In the genomic region with DNA sequence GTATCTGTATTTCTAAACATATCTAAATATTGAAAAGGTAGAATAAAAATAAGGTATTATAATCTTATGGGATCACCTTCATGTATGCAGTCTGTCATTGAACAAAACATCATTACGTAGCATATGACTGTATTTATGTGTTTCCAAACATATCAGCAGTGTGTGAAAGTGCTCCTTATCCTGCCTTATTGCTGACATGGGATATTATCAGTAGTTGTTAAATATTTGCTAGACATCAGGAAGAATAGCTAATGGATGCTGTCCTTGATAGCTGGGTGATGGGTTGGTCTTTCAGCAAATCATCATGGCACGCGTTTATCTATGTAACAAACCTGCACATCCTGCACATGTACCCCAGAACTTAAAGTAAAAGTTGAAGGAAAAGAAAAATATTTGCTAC, we compare ENCODE assay signal across 2 cellular contexts.
TF ChIP-seq lines count a peak whose summit lies in the region.

No MANE protein-coding gene starts in this region.

TF ChIP-seq in A549, 52 proteins besides CTCF, POLR2A, EP300 and RAD21 (continued from another document):
- TF ChIP-seq, protein P1, sequence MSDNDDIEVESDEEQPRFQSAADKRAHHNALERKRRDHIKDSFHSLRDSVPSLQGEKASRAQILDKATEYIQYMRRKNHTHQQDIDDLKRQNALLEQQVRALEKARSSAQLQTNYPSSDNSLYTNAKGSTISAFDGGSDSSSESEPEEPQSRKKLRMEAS (IDR thresholded peaks at IDR 0.05): no peak
- no peak for TF ChIP-seq NFE2L2 (conservative IDR thresholded peaks at IDR 0.05; ENCODE audit: low read length)

TF ChIP-seq in K562, 482 proteins besides CTCF, POLR2A, EP300 and RAD21 (continued from another document):
- TF ChIP-seq, protein P2, sequence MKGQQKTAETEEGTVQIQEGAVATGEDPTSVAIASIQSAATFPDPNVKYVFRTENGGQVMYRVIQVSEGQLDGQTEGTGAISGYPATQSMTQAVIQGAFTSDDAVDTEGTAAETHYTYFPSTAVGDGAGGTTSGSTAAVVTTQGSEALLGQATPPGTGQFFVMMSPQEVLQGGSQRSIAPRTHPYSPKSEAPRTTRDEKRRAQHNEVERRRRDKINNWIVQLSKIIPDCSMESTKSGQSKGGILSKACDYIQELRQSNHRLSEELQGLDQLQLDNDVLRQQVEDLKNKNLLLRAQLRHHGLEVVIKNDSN (CRISPR knock-in tag; IDR thresholded peaks at IDR 0.05): no peak
- TF ChIP-seq C11orf30 (IDR thresholded peaks at IDR 0.05; ENCODE audit: low read depth): 0 out of 2 replicates have a peak, but pooled peaks have one; percentile 16
TF ChIP-seq in K562: peak in this region for 2.
